In the genomic region with DNA sequence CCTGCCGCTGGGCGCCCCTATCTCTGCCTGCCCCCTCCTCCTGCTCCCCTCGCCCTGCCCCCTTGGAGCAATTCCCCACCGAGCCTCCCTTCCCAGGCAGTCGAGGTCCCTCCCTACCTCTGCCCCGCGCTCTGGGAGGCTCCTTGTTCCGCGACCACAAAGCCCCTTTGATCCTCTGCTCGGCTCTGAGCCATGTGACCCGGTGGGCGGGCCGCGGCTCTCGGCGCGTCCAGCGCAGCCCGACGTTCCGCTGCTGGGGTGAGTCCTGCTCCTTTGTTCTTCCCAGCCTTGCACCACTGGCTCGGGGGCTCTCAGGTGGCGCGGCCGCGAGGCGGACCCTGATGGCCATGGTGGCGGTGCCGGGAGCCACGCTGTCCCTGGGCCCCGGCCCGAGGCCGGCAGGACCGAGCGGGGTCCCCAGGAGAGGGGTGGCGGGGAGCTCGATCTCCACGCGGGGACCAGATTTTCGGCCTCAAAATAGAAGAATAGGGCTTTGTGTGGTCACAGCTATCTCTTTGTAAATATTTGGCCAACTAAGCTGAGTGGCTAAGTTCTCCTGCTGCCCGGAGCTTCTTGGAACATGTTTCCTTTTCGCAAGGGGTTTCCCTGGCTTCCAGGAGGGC, we compare ENCODE assay signal across 1 cellular context.
TF ChIP-seq lines count a peak whose summit lies in the region.

No MANE protein-coding gene starts in this region.

TF ChIP-seq in HepG2, 621 proteins besides CTCF, POLR2A, EP300 and RAD21 (continued from another document and continues in another):
- TF ChIP-seq ZSCAN9 (CRISPR knock-in tag; IDR thresholded peaks at IDR 0.05; ENCODE audit: borderline replicate concordance) (peak; percentile 74), TCF7 (IDR thresholded peaks at IDR 0.05; ENCODE audit: low read depth) (peak; percentile 89), SP2 (CRISPR knock-in tag; IDR thresholded peaks at IDR 0.05) (no peak), ZNF33A (CRISPR knock-in tag; IDR thresholded peaks at IDR 0.05; ENCODE audit: borderline replicate concordance) (no peak), ZNF124 (CRISPR knock-in tag; IDR thresholded peaks at IDR 0.05) (no peak; the same call in 1 of the 2 replicates), ZNF781 (CRISPR knock-in tag; IDR thresholded peaks at IDR 0.05; ENCODE audit: borderline replicate concordance, not compliant biosample characterization) (peak; percentile 33), ZNF570 (CRISPR knock-in tag; IDR thresholded peaks at IDR 0.05; ENCODE audit: borderline replicate concordance) (no peak), KDM5A (IDR thresholded peaks at IDR 0.05; ENCODE audit: borderline replicate concordance, low read length) (no peak; the same call in 1 of the 2 replicates), ZNF572 (CRISPR knock-in tag; IDR thresholded peaks at IDR 0.05) (no peak), CEBPB (IDR thresholded peaks at IDR 0.05; ENCODE audit: borderline replicate concordance, low read depth, low read length) (no peak), XBP1 (CRISPR knock-in tag; IDR thresholded peaks at IDR 0.05) (no peak), U2AF1 (optimal IDR thresholded peaks at IDR 0.05; ENCODE audit: low read depth, low read length) (no peak), MIXL1 (CRISPR knock-in tag; IDR thresholded peaks at IDR 0.05) (peak; percentile 38; the same call in 1 of the 2 replicates)
- TF ChIP-seq, protein P1, sequence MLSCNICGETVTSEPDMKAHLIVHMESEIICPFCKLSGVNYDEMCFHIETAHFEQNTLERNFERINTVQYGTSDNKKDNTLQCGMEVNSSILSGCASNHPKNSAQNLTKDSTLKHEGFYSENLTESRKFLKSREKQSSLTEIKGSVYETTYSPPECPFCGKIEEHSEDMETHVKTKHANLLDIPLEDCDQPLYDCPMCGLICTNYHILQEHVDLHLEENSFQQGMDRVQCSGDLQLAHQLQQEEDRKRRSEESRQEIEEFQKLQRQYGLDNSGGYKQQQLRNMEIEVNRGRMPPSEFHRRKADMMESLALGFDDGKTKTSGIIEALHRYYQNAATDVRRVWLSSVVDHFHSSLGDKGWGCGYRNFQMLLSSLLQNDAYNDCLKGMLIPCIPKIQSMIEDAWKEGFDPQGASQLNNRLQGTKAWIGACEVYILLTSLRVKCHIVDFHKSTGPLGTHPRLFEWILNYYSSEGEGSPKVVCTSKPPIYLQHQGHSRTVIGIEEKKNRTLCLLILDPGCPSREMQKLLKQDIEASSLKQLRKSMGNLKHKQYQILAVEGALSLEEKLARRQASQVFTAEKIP (CRISPR knock-in tag; IDR thresholded peaks at IDR 0.05; ENCODE audit: borderline replicate concordance): no peak
- TF ChIP-seq, protein P2, sequence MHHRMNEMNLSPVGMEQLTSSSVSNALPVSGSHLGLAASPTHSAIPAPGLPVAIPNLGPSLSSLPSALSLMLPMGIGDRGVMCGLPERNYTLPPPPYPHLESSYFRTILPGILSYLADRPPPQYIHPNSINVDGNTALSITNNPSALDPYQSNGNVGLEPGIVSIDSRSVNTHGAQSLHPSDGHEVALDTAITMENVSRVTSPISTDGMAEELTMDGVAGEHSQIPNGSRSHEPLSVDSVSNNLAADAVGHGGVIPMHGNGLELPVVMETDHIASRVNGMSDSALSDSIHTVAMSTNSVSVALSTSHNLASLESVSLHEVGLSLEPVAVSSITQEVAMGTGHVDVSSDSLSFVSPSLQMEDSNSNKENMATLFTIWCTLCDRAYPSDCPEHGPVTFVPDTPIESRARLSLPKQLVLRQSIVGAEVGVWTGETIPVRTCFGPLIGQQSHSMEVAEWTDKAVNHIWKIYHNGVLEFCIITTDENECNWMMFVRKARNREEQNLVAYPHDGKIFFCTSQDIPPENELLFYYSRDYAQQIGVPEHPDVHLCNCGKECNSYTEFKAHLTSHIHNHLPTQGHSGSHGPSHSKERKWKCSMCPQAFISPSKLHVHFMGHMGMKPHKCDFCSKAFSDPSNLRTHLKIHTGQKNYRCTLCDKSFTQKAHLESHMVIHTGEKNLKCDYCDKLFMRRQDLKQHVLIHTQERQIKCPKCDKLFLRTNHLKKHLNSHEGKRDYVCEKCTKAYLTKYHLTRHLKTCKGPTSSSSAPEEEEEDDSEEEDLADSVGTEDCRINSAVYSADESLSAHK (CRISPR knock-in tag; IDR thresholded peaks at IDR 0.05; ENCODE audit: borderline replicate concordance): peak; percentile 38; the same call in 1 of the 2 replicates
- TF ChIP-seq, protein P3, sequence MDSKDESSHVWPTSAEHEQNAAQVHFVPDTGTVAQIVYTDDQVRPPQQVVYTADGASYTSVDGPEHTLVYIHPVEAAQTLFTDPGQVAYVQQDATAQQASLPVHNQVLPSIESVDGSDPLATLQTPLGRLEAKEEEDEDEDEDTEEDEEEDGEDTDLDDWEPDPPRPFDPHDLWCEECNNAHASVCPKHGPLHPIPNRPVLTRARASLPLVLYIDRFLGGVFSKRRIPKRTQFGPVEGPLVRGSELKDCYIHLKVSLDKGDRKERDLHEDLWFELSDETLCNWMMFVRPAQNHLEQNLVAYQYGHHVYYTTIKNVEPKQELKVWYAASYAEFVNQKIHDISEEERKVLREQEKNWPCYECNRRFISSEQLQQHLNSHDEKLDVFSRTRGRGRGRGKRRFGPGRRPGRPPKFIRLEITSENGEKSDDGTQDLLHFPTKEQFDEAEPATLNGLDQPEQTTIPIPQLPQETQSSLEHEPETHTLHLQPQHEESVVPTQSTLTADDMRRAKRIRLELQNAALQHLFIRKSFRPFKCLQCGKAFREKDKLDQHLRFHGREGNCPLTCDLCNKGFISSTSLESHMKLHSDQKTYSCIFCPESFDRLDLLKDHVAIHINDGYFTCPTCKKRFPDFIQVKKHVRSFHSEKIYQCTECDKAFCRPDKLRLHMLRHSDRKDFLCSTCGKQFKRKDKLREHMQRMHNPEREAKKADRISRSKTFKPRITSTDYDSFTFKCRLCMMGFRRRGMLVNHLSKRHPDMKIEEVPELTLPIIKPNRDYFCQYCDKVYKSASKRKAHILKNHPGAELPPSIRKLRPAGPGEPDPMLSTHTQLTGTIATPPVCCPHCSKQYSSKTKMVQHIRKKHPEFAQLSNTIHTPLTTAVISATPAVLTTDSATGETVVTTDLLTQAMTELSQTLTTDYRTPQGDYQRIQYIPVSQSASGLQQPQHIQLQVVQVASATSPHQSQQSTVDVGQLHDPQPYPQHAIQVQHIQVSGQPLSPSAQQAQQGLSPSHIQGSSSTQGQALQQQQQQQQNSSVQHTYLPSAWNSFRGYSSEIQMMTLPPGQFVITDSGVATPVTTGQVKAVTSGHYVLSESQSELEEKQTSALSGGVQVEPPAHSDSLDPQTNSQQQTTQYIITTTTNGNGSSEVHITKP (CRISPR knock-in tag; IDR thresholded peaks at IDR 0.05; ENCODE audit: low read depth): 0 out of 2 replicates have a peak, but pooled peaks have one; percentile 12
- TF ChIP-seq, protein P4, sequence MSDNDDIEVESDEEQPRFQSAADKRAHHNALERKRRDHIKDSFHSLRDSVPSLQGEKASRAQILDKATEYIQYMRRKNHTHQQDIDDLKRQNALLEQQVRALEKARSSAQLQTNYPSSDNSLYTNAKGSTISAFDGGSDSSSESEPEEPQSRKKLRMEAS (IDR thresholded peaks at IDR 0.05): peak; percentile 89
- TF ChIP-seq, protein P5, sequence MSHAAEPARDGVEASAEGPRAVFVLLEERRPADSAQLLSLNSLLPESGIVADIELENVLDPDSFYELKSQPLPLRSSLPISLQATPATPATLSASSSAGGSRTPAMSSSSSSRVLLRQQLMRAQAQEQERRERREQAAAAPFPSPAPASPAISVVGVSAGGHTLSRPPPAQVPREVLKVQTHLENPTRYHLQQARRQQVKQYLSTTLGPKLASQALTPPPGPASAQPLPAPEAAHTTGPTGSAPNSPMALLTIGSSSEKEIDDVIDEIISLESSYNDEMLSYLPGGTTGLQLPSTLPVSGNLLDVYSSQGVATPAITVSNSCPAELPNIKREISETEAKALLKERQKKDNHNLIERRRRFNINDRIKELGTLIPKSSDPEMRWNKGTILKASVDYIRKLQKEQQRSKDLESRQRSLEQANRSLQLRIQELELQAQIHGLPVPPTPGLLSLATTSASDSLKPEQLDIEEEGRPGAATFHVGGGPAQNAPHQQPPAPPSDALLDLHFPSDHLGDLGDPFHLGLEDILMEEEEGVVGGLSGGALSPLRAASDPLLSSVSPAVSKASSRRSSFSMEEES (CRISPR knock-in tag; IDR thresholded peaks at IDR 0.05): peak; percentile 97
- TF ChIP-seq, protein P6, sequence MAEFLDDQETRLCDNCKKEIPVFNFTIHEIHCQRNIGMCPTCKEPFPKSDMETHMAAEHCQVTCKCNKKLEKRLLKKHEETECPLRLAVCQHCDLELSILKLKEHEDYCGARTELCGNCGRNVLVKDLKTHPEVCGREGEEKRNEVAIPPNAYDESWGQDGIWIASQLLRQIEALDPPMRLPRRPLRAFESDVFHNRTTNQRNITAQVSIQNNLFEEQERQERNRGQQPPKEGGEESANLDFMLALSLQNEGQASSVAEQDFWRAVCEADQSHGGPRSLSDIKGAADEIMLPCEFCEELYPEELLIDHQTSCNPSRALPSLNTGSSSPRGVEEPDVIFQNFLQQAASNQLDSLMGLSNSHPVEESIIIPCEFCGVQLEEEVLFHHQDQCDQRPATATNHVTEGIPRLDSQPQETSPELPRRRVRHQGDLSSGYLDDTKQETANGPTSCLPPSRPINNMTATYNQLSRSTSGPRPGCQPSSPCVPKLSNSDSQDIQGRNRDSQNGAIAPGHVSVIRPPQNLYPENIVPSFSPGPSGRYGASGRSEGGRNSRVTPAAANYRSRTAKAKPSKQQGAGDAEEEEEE (CRISPR knock-in tag; IDR thresholded peaks at IDR 0.05; ENCODE audit: borderline replicate concordance): no peak
- TF ChIP-seq, protein P7, sequence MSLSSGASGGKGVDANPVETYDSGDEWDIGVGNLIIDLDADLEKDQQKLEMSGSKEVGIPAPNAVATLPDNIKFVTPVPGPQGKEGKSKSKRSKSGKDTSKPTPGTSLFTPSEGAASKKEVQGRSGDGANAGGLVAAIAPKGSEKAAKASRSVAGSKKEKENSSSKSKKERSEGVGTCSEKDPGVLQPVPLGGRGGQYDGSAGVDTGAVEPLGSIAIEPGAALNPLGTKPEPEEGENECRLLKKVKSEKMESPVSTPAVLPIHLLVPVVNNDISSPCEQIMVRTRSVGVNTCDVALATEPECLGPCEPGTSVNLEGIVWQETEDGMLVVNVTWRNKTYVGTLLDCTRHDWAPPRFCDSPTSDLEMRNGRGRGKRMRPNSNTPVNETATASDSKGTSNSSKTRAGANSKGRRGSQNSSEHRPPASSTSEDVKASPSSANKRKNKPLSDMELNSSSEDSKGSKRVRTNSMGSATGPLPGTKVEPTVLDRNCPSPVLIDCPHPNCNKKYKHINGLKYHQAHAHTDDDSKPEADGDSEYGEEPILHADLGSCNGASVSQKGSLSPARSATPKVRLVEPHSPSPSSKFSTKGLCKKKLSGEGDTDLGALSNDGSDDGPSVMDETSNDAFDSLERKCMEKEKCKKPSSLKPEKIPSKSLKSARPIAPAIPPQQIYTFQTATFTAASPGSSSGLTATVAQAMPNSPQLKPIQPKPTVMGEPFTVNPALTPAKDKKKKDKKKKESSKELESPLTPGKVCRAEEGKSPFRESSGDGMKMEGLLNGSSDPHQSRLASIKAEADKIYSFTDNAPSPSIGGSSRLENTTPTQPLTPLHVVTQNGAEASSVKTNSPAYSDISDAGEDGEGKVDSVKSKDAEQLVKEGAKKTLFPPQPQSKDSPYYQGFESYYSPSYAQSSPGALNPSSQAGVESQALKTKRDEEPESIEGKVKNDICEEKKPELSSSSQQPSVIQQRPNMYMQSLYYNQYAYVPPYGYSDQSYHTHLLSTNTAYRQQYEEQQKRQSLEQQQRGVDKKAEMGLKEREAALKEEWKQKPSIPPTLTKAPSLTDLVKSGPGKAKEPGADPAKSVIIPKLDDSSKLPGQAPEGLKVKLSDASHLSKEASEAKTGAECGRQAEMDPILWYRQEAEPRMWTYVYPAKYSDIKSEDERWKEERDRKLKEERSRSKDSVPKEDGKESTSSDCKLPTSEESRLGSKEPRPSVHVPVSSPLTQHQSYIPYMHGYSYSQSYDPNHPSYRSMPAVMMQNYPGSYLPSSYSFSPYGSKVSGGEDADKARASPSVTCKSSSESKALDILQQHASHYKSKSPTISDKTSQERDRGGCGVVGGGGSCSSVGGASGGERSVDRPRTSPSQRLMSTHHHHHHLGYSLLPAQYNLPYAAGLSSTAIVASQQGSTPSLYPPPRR (CRISPR knock-in tag; IDR thresholded peaks at IDR 0.05; ENCODE audit: borderline replicate concordance): peak; percentile 78
- TF ChIP-seq, protein P8, sequence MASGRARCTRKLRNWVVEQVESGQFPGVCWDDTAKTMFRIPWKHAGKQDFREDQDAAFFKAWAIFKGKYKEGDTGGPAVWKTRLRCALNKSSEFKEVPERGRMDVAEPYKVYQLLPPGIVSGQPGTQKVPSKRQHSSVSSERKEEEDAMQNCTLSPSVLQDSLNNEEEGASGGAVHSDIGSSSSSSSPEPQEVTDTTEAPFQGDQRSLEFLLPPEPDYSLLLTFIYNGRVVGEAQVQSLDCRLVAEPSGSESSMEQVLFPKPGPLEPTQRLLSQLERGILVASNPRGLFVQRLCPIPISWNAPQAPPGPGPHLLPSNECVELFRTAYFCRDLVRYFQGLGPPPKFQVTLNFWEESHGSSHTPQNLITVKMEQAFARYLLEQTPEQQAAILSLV (CRISPR knock-in tag; IDR thresholded peaks at IDR 0.05; ENCODE audit: borderline replicate concordance): peak; percentile 29; the same call in 1 of the 2 replicates
- TF ChIP-seq, protein P9, sequence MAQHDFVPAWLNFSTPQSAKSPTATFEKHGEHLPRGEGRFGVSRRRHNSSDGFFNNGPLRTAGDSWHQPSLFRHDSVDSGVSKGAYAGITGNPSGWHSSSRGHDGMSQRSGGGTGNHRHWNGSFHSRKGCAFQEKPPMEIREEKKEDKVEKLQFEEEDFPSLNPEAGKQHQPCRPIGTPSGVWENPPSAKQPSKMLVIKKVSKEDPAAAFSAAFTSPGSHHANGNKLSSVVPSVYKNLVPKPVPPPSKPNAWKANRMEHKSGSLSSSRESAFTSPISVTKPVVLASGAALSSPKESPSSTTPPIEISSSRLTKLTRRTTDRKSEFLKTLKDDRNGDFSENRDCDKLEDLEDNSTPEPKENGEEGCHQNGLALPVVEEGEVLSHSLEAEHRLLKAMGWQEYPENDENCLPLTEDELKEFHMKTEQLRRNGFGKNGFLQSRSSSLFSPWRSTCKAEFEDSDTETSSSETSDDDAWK (CRISPR knock-in tag; IDR thresholded peaks at IDR 0.05): no peak
- TF ChIP-seq, protein P10, sequence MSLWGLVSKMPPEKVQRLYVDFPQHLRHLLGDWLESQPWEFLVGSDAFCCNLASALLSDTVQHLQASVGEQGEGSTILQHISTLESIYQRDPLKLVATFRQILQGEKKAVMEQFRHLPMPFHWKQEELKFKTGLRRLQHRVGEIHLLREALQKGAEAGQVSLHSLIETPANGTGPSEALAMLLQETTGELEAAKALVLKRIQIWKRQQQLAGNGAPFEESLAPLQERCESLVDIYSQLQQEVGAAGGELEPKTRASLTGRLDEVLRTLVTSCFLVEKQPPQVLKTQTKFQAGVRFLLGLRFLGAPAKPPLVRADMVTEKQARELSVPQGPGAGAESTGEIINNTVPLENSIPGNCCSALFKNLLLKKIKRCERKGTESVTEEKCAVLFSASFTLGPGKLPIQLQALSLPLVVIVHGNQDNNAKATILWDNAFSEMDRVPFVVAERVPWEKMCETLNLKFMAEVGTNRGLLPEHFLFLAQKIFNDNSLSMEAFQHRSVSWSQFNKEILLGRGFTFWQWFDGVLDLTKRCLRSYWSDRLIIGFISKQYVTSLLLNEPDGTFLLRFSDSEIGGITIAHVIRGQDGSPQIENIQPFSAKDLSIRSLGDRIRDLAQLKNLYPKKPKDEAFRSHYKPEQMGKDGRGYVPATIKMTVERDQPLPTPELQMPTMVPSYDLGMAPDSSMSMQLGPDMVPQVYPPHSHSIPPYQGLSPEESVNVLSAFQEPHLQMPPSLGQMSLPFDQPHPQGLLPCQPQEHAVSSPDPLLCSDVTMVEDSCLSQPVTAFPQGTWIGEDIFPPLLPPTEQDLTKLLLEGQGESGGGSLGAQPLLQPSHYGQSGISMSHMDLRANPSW (CRISPR knock-in tag; IDR thresholded peaks at IDR 0.05; ENCODE audit: borderline replicate concordance): no peak; the same call in 1 of the 2 replicates
